Comparison of ENCODE assay signal across 1 cellular context in genomic region chr7:42183547-42183946, GRCh38.
TF ChIP-seq lines count a peak whose summit lies in the region.

No MANE protein-coding gene starts in this region.

TF ChIP-seq in IMR-90, 13 proteins besides CTCF, POLR2A, EP300 and RAD21 (continued from another document):
- TF ChIP-seq, protein P1, sequence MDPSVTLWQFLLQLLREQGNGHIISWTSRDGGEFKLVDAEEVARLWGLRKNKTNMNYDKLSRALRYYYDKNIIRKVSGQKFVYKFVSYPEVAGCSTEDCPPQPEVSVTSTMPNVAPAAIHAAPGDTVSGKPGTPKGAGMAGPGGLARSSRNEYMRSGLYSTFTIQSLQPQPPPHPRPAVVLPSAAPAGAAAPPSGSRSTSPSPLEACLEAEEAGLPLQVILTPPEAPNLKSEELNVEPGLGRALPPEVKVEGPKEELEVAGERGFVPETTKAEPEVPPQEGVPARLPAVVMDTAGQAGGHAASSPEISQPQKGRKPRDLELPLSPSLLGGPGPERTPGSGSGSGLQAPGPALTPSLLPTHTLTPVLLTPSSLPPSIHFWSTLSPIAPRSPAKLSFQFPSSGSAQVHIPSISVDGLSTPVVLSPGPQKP (IDR thresholded peaks at IDR 0.05; ENCODE audit: borderline replicate concordance, low read depth, low read length): no peak
